Comparison of ENCODE assay signal across 2 cellular contexts in genomic region chr20:48710341-48711043, GRCh38.
TF ChIP-seq lines count a peak whose summit lies in the region.

No MANE protein-coding gene starts in this region.

TF ChIP-seq in HepG2, 621 proteins besides CTCF, POLR2A, EP300 and RAD21:
- TF ChIP-seq ZBTB20 (CRISPR knock-in tag; IDR thresholded peaks at IDR 0.05; ENCODE audit: borderline replicate concordance, low read depth) (no peak), ZMYM3 (CRISPR knock-in tag; IDR thresholded peaks at IDR 0.05) (peak; percentile 60), ZNF768 (CRISPR knock-in tag; IDR thresholded peaks at IDR 0.05) (peak; percentile 53), ZEB1 (IDR thresholded peaks at IDR 0.05; ENCODE audit: insufficient replicate concordance, low read depth) (no peak), ZFP41 (CRISPR knock-in tag; IDR thresholded peaks at IDR 0.05; ENCODE audit: borderline replicate concordance) (no peak)
TF ChIP-seq in HepG2: peak in this region for 2.

TF ChIP-seq in K562, 482 proteins besides CTCF, POLR2A, EP300 and RAD21:
- TF ChIP-seq BCOR (IDR thresholded peaks at IDR 0.05): peak; percentile 61; the same call in 1 of the 2 replicates
- peak; percentile 6 for TF ChIP-seq RBM25 (IDR thresholded peaks at IDR 0.05; ENCODE audit: low read depth, low read length, severe bottlenecking)
- TF ChIP-seq MTA1 (IDR thresholded peaks at IDR 0.05; ENCODE audit: borderline replicate concordance): no peak
- no peak for TF ChIP-seq UBTF (IDR thresholded peaks at IDR 0.05; ENCODE audit: borderline replicate concordance in 1 of 2, low read depth in 2 of 2, low read length in 2 of 2)
- no peak for TF ChIP-seq YY1 (IDR thresholded peaks at IDR 0.05; ENCODE audit: borderline replicate concordance in 1 of 3, control insufficient read depth in 1 of 3, extremely low read depth in 1 of 3, insufficient read depth in 3 of 3, insufficient read length in 1 of 3, insufficient replicate concordance in 2 of 3, low read depth in 1 of 3, low read length in 2 of 3)
- TF ChIP-seq TFE3 (CRISPR knock-in tag; IDR thresholded peaks at IDR 0.05): no peak
- no peak for TF ChIP-seq SAFB (IDR thresholded peaks at IDR 0.05; ENCODE audit: borderline replicate concordance, low read depth, low read length)
- no peak for TF ChIP-seq ZNF263 (CRISPR knock-in tag; IDR thresholded peaks at IDR 0.05; ENCODE audit: borderline replicate concordance)
- TF ChIP-seq PCBP2 (IDR thresholded peaks at IDR 0.05; ENCODE audit: low read depth, low read length, poor library complexity, severe bottlenecking): no peak
- TF ChIP-seq CHD1 (IDR thresholded peaks at IDR 0.05; ENCODE audit: low read length): no peak
- TF ChIP-seq PTBP1 (IDR thresholded peaks at IDR 0.05; ENCODE audit: low read depth, low read length): no peak
- TF ChIP-seq EHMT2 (IDR thresholded peaks at IDR 0.05): no peak
- no peak for TF ChIP-seq HLTF (IDR thresholded peaks at IDR 0.05)
- TF ChIP-seq ZFP36 (IDR thresholded peaks at IDR 0.05; ENCODE audit: low read depth, low read length, partially characterized antibody): peak; percentile 72
- TF ChIP-seq TCF7L2 (IDR thresholded peaks at IDR 0.05; ENCODE audit: low read depth, low read length): no peak
- no peak for TF ChIP-seq MCM7 (IDR thresholded peaks at IDR 0.05)
- no peak for TF ChIP-seq GABPA (tag; conservative IDR thresholded peaks at IDR 0.05; ENCODE audit: low read depth)
- TF ChIP-seq STAT6 (CRISPR knock-in tag; IDR thresholded peaks at IDR 0.05): no peak
- 0 out of 2 replicates have a peak, but pooled peaks have one; percentile 45 for TF ChIP-seq SMARCA5 (IDR thresholded peaks at IDR 0.05)
- TF ChIP-seq NFRKB (IDR thresholded peaks at IDR 0.05; ENCODE audit: low read depth): no peak
